Comparison of ENCODE assay signal across 8 cellular contexts in the genomic region with DNA sequence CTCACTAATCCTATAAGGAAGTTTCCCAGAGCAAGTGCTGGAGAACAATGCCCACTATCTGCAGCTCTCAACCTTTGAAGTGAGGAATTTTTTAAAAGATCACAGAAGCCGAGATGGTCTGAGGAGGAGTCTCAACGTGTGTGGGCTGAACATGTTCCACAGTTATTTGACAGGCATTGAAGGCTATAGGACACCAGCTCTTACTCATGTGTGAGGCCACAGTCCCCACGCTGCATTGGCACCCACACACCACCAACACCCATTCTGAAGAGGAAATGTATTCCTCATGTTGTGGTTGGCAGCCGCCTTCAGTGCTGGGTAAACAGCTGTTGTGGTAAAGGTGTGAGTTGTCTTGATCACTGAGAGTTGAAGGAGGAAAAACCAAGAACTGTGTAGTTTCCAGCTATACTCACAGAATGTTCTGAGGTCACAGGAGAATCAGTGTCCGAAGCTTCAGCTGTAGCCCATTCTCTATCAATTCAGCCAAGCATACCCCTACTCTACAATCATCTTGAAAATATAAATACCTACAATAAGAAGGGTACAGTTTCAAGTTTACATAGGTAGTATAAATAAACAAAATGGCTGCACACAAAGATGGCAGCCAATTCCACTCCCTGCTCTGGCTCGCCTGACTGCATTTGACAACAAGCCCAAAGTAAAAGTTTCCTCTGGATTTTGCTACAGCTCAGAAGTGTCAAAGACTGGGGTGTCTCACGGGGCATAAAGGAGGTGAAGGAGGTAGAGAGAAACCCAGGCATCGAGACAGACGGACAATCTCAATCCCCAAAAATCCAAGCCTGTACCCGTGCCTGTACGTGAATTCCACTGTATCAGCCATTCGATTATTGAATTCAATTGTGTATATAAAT. TPM values are rescaled to one million over a fixed set of nuclear protein-coding genes. Genes with fewer than 3 reads are reported as not detected.
DNase-seq lines count a peak whose midpoint lies in the region; ATAC-seq and FAIRE-seq lines count a peak whose summit lies in the region.

No MANE protein-coding gene starts in this region.

- no peaks in the 10 kb centered on the region for H3K27me3 Mint-ChIP-seq in CD4-positive, CD25-positive, alpha-beta regulatory T cell

- 64 to 72% (median 67%) methylated on average over 12 of the region's 12 CpGs for WGBS in small intestine, 3 donors

- H3K4me3 ChIP-seq in CD4-positive, CD25-positive, alpha-beta regulatory T cell (ENCODE audit: low read depth, low read length), result peak overlapping the region; percentile 72
- H3K4me3 ChIP-seq in small intestine (ENCODE audit: low read depth in 1 of 2, low read length in 2 of 2), result no peak overlapping the region

- DNase-seq in CD4-positive, CD25-positive, alpha-beta regulatory T cell, result peak; percentile 23 to 89 (median 68)
- DNase-seq in LHCN-M2 (ENCODE audit: low read depth) (peak; percentile 88), activated gamma-delta T cell (lab: John Stamatoyannopoulos, UW) (peak; percentile 29), small intestine (peak; percentile 59), NCI-H226 (no peak), NCI-H774 (lab: John Stamatoyannopoulos, UW) (no peak), epidermal melanocyte (ENCODE audit: insufficient read length, low spot score) (no peak)

- H3K36me3 ChIP-seq in CD4-positive, CD25-positive, alpha-beta regulatory T cell (ENCODE audit: control insufficient read depth, insufficient read depth, low read length), result no peaks in the 10 kb centered on the region
- peaks cover 0 to 2% of the 10 kb centered on the region in 2 donors for H3K36me3 ChIP-seq in small intestine (ENCODE audit: control insufficient read depth in 2 of 2, insufficient read depth in 2 of 2, low read length in 2 of 2)

- no peaks in the 10 kb centered on the region for H3K27me3 ChIP-seq in CD4-positive, CD25-positive, alpha-beta regulatory T cell (ENCODE audit: control insufficient read depth, insufficient read depth, low read length)
- H3K27me3 ChIP-seq in small intestine (ENCODE audit: control insufficient read depth in 2 of 2, insufficient read depth in 2 of 2, low read length in 2 of 2), result no peaks in the 10 kb centered on the region

- no peak for FAIRE-seq in small intestine (lab: Jason Lieb, UNC)

- peaks cover 33% of the 10 kb centered on the region for H3K4me1 ChIP-seq in CD4-positive, CD25-positive, alpha-beta regulatory T cell (ENCODE audit: control insufficient read depth, insufficient read depth, low read length, poor library complexity, severe bottlenecking)
- H3K4me1 ChIP-seq in small intestine (ENCODE audit: control insufficient read depth in 2 of 2, insufficient read depth in 1 of 2, low read depth in 1 of 2, low read length in 1 of 2), result no peaks in the 10 kb centered on the region

- peaks cover 26 to 31% (median 28%) of the 10 kb centered on the region in 4 donors for H3K4me1 Mint-ChIP-seq in CD4-positive, CD25-positive, alpha-beta regulatory T cell

- H3K27ac ChIP-seq in CD4-positive, CD25-positive, alpha-beta regulatory T cell (ENCODE audit: insufficient read depth, low read length, poor library complexity, severe bottlenecking), result peak overlapping the region; percentile 52
- H3K27ac ChIP-seq in small intestine (ENCODE audit: low read depth in 1 of 2, low read length in 1 of 2), result no peak overlapping the region

- H3K9me3 ChIP-seq in CD4-positive, CD25-positive, alpha-beta regulatory T cell (ENCODE audit: control insufficient read depth in 2 of 2, low read length in 2 of 2), result no peaks in the 10 kb centered on the region
- no peaks in the 10 kb centered on the region for H3K9me3 ChIP-seq in small intestine (ENCODE audit: control insufficient read depth, low read depth)

- ATAC-seq in CD4-positive, CD25-positive, alpha-beta regulatory T cell (ENCODE audit: low read depth in 2 of 2), result peak; percentile 94
- ATAC-seq in GM21576 (IDR thresholded peaks at IDR 0.05; ENCODE audit: unreplicated experiment), result peak; percentile 92

- peaks cover 0 to 5% (median 0%) of the 10 kb centered on the region in 7 donors for H3K9me3 Mint-ChIP-seq in CD4-positive, CD25-positive, alpha-beta regulatory T cell

- peaks cover 12% of the 10 kb centered on the region for H3K36me3 Mint-ChIP-seq in CD4-positive, CD25-positive, alpha-beta regulatory T cell

- no peak overlapping the region for H3K27ac Mint-ChIP-seq in CD4-positive, CD25-positive, alpha-beta regulatory T cell

- peak overlapping the region in 1 of 4 donors; percentile 78 for H3K4me3 Mint-ChIP-seq in CD4-positive, CD25-positive, alpha-beta regulatory T cell

RNA-seq across cellular contexts. Expression of a gene that starts 12.1 kb away (rescaled TPM):
- 65.1 TPM for total RNA-seq in CD4-positive, CD25-positive, alpha-beta regulatory T cell
- polyA plus RNA-seq in CD4-positive, CD25-positive, alpha-beta regulatory T cell, result 10 to 100 TPM; 14.8 to 26.1 (median 15.5) TPM
- 0.38 and 0.69 TPM in 2 replicates for total RNA-seq in LHCN-M2 (2014; rRNA removed)
- polyA plus RNA-seq in LHCN-M2 (2012), result 0.10 TPM
- 1 to 10 TPM in 1 of 3 donors, under 1 TPM in 2; 0.22 to 1.6 (median 0.27) TPM for polyA plus RNA-seq in small intestine

Comparison
In these comparisons a context has a peak if more than half of its experiments do, and no peak if none do; other contexts are left out.
1. DNase-seq: peak in CD4-positive, CD25-positive, alpha-beta regulatory T cell (3 of 3), LHCN-M2 (single experiment), activated gamma-delta T cell (single experiment) and small intestine (single experiment); none in NCI-H226 (single experiment), NCI-H774 (single experiment) and epidermal melanocyte (single experiment).
2. RNA of a gene that starts 12.1 kb away (total RNA-seq): 65.1 TPM in CD4-positive, CD25-positive, alpha-beta regulatory T cell (single experiment); 0.38 to 0.69 TPM in LHCN-M2; every median in the first group is over 10 times any median in the second.